ENCODE assay signal across 1 cellular context in the genomic region with DNA sequence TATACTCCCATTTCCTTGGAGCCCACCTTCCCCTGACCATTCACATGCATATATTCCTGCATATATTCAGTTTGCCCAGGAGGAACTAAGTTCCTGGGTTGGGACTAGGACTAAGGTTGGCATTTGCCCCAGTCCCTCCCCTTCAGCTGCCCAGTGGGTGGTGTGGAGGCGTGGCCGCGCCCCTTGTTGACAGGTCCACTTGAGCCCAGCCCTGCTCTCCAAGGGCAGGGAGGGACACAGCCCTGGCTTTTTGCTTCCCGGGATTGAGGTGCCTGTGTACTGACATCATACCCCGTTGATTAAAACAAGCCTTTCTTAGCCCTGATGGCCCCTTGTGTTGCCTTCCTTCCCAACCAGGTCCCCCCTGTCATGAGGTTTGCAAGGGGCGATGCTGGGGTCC.
TF ChIP-seq lines count a peak whose summit lies in the region.

No MANE protein-coding gene starts in this region.

TF ChIP-seq in HCT116, 20 proteins besides CTCF, POLR2A, EP300 and RAD21 (continued from another document):
- TF ChIP-seq EGR1 (IDR thresholded peaks at IDR 0.05; ENCODE audit: low read depth) (no peak), POLR2AphosphoS5 (IDR thresholded peaks at IDR 0.05; ENCODE audit: low read depth, low read length) (no peak), EZH2phosphoT487 (IDR thresholded peaks at IDR 0.05; ENCODE audit: borderline replicate concordance) (no peak), ZNF274 (IDR thresholded peaks at IDR 0.05; ENCODE audit: low read depth, low read length) (no peak)
- TF ChIP-seq, protein P1, sequence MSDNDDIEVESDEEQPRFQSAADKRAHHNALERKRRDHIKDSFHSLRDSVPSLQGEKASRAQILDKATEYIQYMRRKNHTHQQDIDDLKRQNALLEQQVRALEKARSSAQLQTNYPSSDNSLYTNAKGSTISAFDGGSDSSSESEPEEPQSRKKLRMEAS (IDR thresholded peaks at IDR 0.05): no peak
- TF ChIP-seq, protein P2, sequence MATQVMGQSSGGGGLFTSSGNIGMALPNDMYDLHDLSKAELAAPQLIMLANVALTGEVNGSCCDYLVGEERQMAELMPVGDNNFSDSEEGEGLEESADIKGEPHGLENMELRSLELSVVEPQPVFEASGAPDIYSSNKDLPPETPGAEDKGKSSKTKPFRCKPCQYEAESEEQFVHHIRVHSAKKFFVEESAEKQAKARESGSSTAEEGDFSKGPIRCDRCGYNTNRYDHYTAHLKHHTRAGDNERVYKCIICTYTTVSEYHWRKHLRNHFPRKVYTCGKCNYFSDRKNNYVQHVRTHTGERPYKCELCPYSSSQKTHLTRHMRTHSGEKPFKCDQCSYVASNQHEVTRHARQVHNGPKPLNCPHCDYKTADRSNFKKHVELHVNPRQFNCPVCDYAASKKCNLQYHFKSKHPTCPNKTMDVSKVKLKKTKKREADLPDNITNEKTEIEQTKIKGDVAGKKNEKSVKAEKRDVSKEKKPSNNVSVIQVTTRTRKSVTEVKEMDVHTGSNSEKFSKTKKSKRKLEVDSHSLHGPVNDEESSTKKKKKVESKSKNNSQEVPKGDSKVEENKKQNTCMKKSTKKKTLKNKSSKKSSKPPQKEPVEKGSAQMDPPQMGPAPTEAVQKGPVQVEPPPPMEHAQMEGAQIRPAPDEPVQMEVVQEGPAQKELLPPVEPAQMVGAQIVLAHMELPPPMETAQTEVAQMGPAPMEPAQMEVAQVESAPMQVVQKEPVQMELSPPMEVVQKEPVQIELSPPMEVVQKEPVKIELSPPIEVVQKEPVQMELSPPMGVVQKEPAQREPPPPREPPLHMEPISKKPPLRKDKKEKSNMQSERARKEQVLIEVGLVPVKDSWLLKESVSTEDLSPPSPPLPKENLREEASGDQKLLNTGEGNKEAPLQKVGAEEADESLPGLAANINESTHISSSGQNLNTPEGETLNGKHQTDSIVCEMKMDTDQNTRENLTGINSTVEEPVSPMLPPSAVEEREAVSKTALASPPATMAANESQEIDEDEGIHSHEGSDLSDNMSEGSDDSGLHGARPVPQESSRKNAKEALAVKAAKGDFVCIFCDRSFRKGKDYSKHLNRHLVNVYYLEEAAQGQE (IDR thresholded peaks at IDR 0.05; ENCODE audit: low read depth): no peak
